In the genomic region with DNA sequence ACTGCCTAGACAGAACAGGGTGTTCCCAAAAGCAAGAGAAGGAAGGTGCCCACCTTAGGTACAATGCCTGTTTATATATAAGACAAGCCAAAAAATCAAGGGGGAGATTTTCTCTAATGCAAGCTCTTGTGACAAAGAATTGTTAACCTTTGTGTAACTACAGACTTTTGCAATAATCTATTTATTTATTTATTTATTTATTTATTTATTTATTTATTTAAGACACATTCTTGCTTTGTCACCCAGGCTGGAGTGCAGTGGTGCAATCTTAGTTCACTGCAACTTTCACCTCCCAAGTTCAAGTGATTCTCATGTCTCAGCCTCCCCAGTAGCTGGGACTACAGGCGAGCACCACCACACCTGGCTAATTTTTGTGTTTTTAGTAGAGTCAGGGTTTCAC, we compare ENCODE assay signal across 2 cellular contexts. TPM values are rescaled to one million over a fixed set of nuclear protein-coding genes. Genes with fewer than 3 reads are reported as not detected.
"Had no signal": no experiment of that assay in that cellular context is flagged by ENCODE, and none has a peak within 500 bp of the region (broad histone marks: within the 10 kb centered on the region; RNA-seq: fewer than 3 reads in every experiment).

No MANE protein-coding gene starts in this region.

RNA-seq across cellular contexts. Expression of a gene that starts 41.2 kb away (rescaled TPM):
- total RNA-seq: PC-9, SJCRH30 had no signal
